Comparison of ENCODE assay signal across 8 cellular contexts in the genomic region with DNA sequence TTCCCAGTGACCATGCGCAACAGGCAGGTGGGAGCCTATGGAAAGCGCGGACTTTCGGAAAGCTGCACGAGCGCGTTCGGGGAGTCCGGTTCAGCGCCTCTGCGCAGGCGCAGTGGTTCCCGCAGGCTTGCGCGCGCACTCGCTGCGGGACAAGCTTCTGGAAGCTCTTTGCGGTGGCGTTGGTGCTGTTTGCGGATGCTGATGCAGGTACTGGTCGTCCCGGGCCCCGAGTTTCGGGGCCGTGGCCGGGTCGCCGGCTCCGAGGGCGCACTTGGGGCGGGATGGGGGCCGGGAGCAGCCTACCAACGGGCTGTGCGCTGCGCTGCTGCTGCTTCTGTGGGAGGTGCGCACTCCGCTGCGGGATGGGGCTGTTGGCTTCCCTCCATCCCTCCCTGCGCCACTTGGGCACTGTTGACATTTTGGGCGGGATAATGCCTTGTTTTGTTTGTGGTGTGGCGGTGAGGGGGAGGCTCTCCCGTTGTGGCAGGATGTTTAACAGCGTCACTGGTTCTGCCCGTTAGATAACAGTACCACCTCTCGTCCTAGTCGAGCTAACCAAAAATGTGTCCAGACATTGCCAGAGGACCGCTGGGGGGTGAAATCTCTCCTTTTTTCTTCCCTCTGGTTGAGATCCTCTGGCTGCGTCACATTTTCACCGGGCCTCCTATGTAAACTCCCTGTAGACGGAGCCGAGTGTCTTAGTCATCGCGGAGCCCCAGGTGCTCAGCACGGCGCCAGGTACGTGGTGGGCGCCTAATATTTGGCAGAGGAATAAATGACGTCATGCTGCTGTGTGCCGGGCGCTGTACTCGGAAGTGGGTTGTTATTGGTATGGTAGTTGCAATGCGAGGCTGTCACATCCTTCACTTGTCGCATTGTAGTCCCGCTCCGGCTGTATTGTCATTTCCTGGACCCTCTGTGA. TPM values are rescaled to one million over a fixed set of nuclear protein-coding genes. Genes with fewer than 3 reads are reported as not detected.
A peak's percentile ranks its signal among the peaks of the same experiment; 100 is the strongest.
DNase-seq lines count a peak whose midpoint lies in the region; ATAC-seq and TF ChIP-seq lines count a peak whose summit lies in the region.

A gene (plus strand): TSS at position 124 of the 922 bp plus-strand sequence. CDS start 2,217 bp downstream, outside the sequence.

- no peak for DNase-seq in GM12864 (ENCODE audit: low read depth)
- peak; percentile 11 for DNase-seq in NAMALWA (ENCODE audit: low spot score)
- DNase-seq in T-helper 1 cell: peak; percentile 34 to 65 (median 62)
- DNase-seq in anterior cingulate cortex (lab: John Stamatoyannopoulos, UW): peak in 57 of 58 donors; percentile 28 to 93 (median 81)
- peak; percentile 74 for DNase-seq in left ventricle myocardium inferior
- peak; percentile 88 for DNase-seq in testis

- no peaks in the 10 kb centered on the region for H3K79me2 ChIP-seq in parathyroid adenoma

- H3K9me3 ChIP-seq in left ventricle myocardium inferior (replicated peaks) (no peaks in the 10 kb centered on the region), parathyroid adenoma (ENCODE audit: control insufficient read depth, low read length) (no peaks in the 10 kb centered on the region), testis (no peaks in the 10 kb centered on the region)

- intact Hi-C loops in left ventricle myocardium inferior (cut with micrococcal nuclease): no loop called here
- intact Hi-C loops in testis (cut with DNase I; ENCODE audit: low total_unique reads): no loop called here

- H3K36me3 ChIP-seq in left ventricle myocardium inferior (peaks cover 32% of the 10 kb centered on the region), parathyroid adenoma (ENCODE audit: control insufficient read depth, insufficient read depth, low read length) (no peaks in the 10 kb centered on the region), testis (ENCODE audit: low read depth, missing control alignments) (no peaks in the 10 kb centered on the region)

- H3K4me1 ChIP-seq in left ventricle myocardium inferior: peaks cover 20% of the 10 kb centered on the region
- H3K4me1 ChIP-seq in parathyroid adenoma: no peaks in the 10 kb centered on the region
- peaks cover 5% of the 10 kb centered on the region for H3K4me1 ChIP-seq in testis

- 1% methylated on average over 25 to 65 of the region's 66 CpGs for WGBS in testis, 2 donors

- no peak for ATAC-seq in HG03135 (IDR thresholded peaks at IDR 0.05; ENCODE audit: unreplicated experiment)

- H3K27ac ChIP-seq in left ventricle myocardium inferior (replicated peaks) (peak within 1 kb of the TSS; percentile 47), parathyroid adenoma (peak within 1 kb of the TSS; percentile 15), testis (peak within 1 kb of the TSS; percentile 73 to 77)

- H3K4me2 ChIP-seq in parathyroid adenoma (ENCODE audit: low read length): peak within 1 kb of the TSS; percentile 88

- peak within 1 kb of the TSS; percentile 37 for H3K9ac ChIP-seq in parathyroid adenoma

- H3K4me3 ChIP-seq in GM12864 (ENCODE audit: low read depth, low read length) (peak within 1 kb of the TSS; percentile 57), left ventricle myocardium inferior (peak within 1 kb of the TSS; percentile 91), parathyroid adenoma (ENCODE audit: low read depth, low read length) (peak within 1 kb of the TSS; percentile 81), testis (peak within 1 kb of the TSS; percentile 70 to 89)

- TF ChIP-seq CTCF in GM12864 (IDR thresholded peaks at IDR 0.05; ENCODE audit: low read depth, low read length, missing control alignments) (no peak), left ventricle myocardium inferior (IDR thresholded peaks at IDR 0.05; ENCODE audit: borderline replicate concordance) (no peak), parathyroid adenoma (IDR thresholded peaks at IDR 0.05) (no peak), testis (IDR thresholded peaks at IDR 0.05) (no peak)

- TF ChIP-seq POLR2A in testis (IDR thresholded peaks at IDR 0.05): no peak

- H3K27me3 ChIP-seq in left ventricle myocardium inferior (ENCODE audit: low read depth) (no peaks in the 10 kb centered on the region), parathyroid adenoma (ENCODE audit: control insufficient read depth, insufficient read depth, low read length) (no peaks in the 10 kb centered on the region), testis (no peaks in the 10 kb centered on the region)

- peak within 1 kb of the TSS; percentile 84 for H2AFZ ChIP-seq in parathyroid adenoma

RNA-seq across cellular contexts. Expression of the gene that starts here (rescaled TPM):
- 5.8 TPM for total RNA-seq in left ventricle myocardium inferior
- 10 to 100 TPM; 25.1 to 28.6 TPM for total RNA-seq in testis
- polyA plus RNA-seq in testis (ENCODE audit: insufficient read depth, low read depth, low replicate concordance): 10.5 TPM

Comparison
In these comparisons a context has a peak if more than half of its experiments do, and no peak if none do; other contexts are left out.
1. H3K27ac ChIP-seq: peak in every context shown above with its lines; median percentile 75 in testis; 47 in left ventricle myocardium inferior; 15 in parathyroid adenoma.